Comparison of ENCODE assay signal across 10 cellular contexts in the genomic region with DNA sequence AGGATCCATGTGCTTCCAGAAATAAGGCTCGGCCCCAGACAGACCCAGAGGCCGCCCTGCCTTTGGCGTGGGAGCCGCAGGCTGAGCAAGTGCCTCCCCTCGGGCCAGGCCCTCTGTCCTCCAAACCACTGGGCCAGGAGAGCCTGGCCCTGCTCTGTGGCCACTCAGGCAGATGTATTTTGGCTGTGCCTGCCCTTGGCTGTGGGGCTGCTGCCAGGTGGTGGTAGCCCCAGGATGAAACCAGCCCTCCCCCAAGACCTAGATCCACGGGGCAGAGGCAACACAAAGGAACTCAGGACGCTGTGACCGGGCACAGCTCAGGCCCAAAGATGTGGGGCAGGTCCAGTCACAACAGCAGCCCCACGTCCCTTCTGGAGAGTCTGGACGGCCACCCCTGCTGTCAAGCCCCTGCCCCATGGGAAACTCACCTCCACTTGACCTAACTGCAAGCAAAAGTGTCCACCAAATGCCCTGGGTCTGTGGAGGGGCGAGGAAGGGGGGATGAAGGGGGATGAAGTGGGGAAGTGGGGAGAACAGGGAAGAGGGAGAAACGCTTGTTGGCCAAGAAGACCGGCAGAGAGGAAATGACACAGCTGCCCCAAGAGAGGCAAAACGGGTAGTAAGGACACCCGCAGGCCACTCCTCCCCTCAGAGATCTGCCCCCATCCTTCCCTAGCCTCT. TPM values are rescaled to one million over a fixed set of nuclear protein-coding genes. Genes with fewer than 3 reads are reported as not detected.
DNase-seq lines count a peak whose midpoint lies in the region; ATAC-seq, FAIRE-seq and TF ChIP-seq lines count a peak whose summit lies in the region.
"Had no signal": no experiment of that assay in that cellular context is flagged by ENCODE, and none has a peak within 500 bp of the region (broad histone marks: within the 10 kb centered on the region; RNA-seq: fewer than 3 reads in every experiment).

No MANE protein-coding gene starts in this region.

- POLR2A ChIA-PET in K562 (lab: Yijun Ruan, JAX) = interaction anchor here (0.5 to 0.7 kb wide), 3 partner anchors 8 to 574 kb away, joined by 3 read pairs; no protein-coding TSS in a partner anchor

- peaks cover 6% of the 10 kb centered on the region for H3K36me3 Mint-ChIP-seq in activated CD4-positive, alpha-beta T cell treated with anti-CD3 and anti-CD28 coated beads, Interleukin-2, amount 10 ng/mL, durations not matched to agents 24 days and 14 days (ENCODE audit: low read depth)

- H3K27me3 Mint-ChIP-seq in activated CD4-positive, alpha-beta T cell treated with anti-CD3 and anti-CD28 coated beads, Interleukin-2, amount 10 ng/mL, durations not matched to agents 24 days and 14 days = no peaks in the 10 kb centered on the region

- TF ChIP-seq POLR2A in K562 (conservative IDR thresholded peaks at IDR 0.05) = no peak
- no peak for TF ChIP-seq POLR2A in prostate gland (IDR thresholded peaks at IDR 0.05)

- no peaks in the 10 kb centered on the region; the same call in 1 of the 2 replicates for H3K4me1 ChIP-seq in HUES64 (ENCODE audit: insufficient read depth, low read length)
- H3K4me1 ChIP-seq in K562 (replicated peaks in 1 of 2; ENCODE audit: control insufficient read depth in 2 of 2, insufficient read depth in 2 of 2, low read length in 2 of 2) = peaks cover 4 to 17% of the 10 kb centered on the region in 2 experiments; a peak in 3 of 5 replicates
- peaks cover 8% of the 10 kb centered on the region for H3K4me1 ChIP-seq in mesodermal cell (ENCODE audit: control insufficient read depth, insufficient read depth, low read length, poor library complexity, severe bottlenecking)
- H3K4me1 ChIP-seq in prostate gland (replicated peaks) = no peaks in the 10 kb centered on the region

- no TSS peak for BruUV-seq in K562 (replicated peaks; lab: Mats Ljungman, UMichigan)

- peak; percentile 53; the same call in 2 of the 3 replicates for ATAC-seq in K562

- H3K27ac ChIP-seq in HUES64 (ENCODE audit: low read depth, low read length) (peak overlapping the region; percentile 1; the same call in 1 of the 2 replicates), K562 (ENCODE audit: extremely low read depth, low read depth, low read length) (peak overlapping the region; percentile 32; the same call in 1 of the 3 replicates), mesodermal cell (ENCODE audit: low read depth, low read length, severe bottlenecking) (peak overlapping the region; percentile 5), prostate gland (no peak overlapping the region)

- H2AFZ ChIP-seq in K562 (ENCODE audit: low read depth, low read length) = no peak overlapping the region

- intact Hi-C loops in activated CD4-positive, alpha-beta T cell treated with anti-CD3 and anti-CD28 coated beads, Interleukin-2, amount 10 ng/mL, durations not matched to agents 24 days and 14 days (cut with micrococcal nuclease) = no loop called here
- intact Hi-C loops in K562 (cut with micrococcal nuclease) = no loop called here
- intact Hi-C loops in prostate gland (cut with DNase I) = loop anchor here (10.0 kb wide), 1 partner anchor 193 kb away; no protein-coding TSS in a partner anchor

- TF ChIP-seq RAD21 in K562 (CRISPR knock-in tag; conservative IDR thresholded peaks at IDR 0.05 in 1 of 2, IDR thresholded peaks at IDR 0.05 in 1 of 2) = no peak

- in situ Hi-C loops in K562 (cut with MboI) = no loop called here

- H3K27ac Mint-ChIP-seq in activated CD4-positive, alpha-beta T cell treated with anti-CD3 and anti-CD28 coated beads, Interleukin-2, amount 10 ng/mL, durations not matched to agents 24 days and 14 days = peak overlapping the region; percentile 72

- no peak for TF ChIP-seq CTCF in K562 (IDR thresholded peaks at IDR 0.05 in 2 of 3, conservative IDR thresholded peaks at IDR 0.05 in 1 of 3; ENCODE audit: insufficient read depth in 2 of 3, low read depth in 1 of 3, low read length in 3 of 3)
- TF ChIP-seq CTCF in prostate gland (IDR thresholded peaks at IDR 0.05) = no peak

- no peak for DNase-seq in activated CD4-positive, alpha-beta T cell treated with anti-CD3 and anti-CD28 coated beads, Interleukin-2, amount 10 ng/mL, durations not matched to agents 24 days and 14 days
- DNase-seq in activated CD4-positive, alpha-beta T cell treated with anti-CD3 and anti-CD28 coated beads, Interleukin-2, amount 50 U/mL, for 4 hours = no peak
- peak in 1 of 4 experiments; percentile 5 for DNase-seq in K562 (ENCODE audit: extremely low read depth in 1 of 4, low spot score in 3 of 4)
- DNase-seq in prostate gland (ENCODE audit: low spot score) = no peak
- no peak for DNase-seq in stimulated activated CD4-positive, alpha-beta T cell treated with anti-CD3 and anti-CD28 coated beads, Interleukin-4, amount 100 ng/mL, for 24 hours
- DNase-seq in NCI-H1105 treated with DMSO at 0.1 percent for 48 hours (lab: John Stamatoyannopoulos, UW) = no peak

- H3K9me1 ChIP-seq in K562 (ENCODE audit: control insufficient read depth, insufficient read depth, low read length) = no peaks in the 10 kb centered on the region

- H3K9me3 Mint-ChIP-seq in activated CD4-positive, alpha-beta T cell treated with anti-CD3 and anti-CD28 coated beads, Interleukin-2, amount 10 ng/mL, durations not matched to agents 24 days and 14 days = no peaks in the 10 kb centered on the region
- H3K9me3 Mint-ChIP-seq: neural crest cell had no signal

- H3K79me2 ChIP-seq in K562 (ENCODE audit: control insufficient read depth, insufficient read depth, low read length) = peaks cover 8% of the 10 kb centered on the region

- 90% methylated on average over 15 of the region's 15 CpGs for WGBS in HUES64
- WGBS in K562 (ENCODE audit: insufficient coverage, low coverage, missing lambda C conversion rate) = 30% methylated on average over 2 of the region's 15 CpGs
- 91 to 96% methylated on average over 12 to 13 of the region's 15 CpGs for WGBS in mesodermal cell (ENCODE audit: insufficient coverage in 2 of 2), 2 experiments
- WGBS in prostate gland = 70% methylated on average over 15 of the region's 15 CpGs

- CTCF ChIA-PET in K562 (lab: Yijun Ruan, JAX; ENCODE audit: low intra/inter-chr PET ratio) = no interaction called here

- H3K9ac ChIP-seq in HUES64 (ENCODE audit: low read depth, low read length) (no peak overlapping the region), K562 (ENCODE audit: insufficient read depth in 1 of 2, low read depth in 2 of 2, low read length in 2 of 2) (peak overlapping the region in 1 of 2 experiments; percentile 81; a peak in 2 of 4 replicates)

- H3K27me3 ChIP-seq in HUES64 (ENCODE audit: insufficient read depth, low read length) = no peaks in the 10 kb centered on the region
- H3K27me3 ChIP-seq in K562 (ENCODE audit: control insufficient read depth in 2 of 2, insufficient read depth in 2 of 2, low read length in 2 of 2) = no peaks in the 10 kb centered on the region
- H3K27me3 ChIP-seq in prostate gland (replicated peaks; ENCODE audit: insufficient read depth) = no peaks in the 10 kb centered on the region

- H3K4me1 Mint-ChIP-seq in activated CD4-positive, alpha-beta T cell treated with anti-CD3 and anti-CD28 coated beads, Interleukin-2, amount 10 ng/mL, durations not matched to agents 24 days and 14 days = peaks cover 30% of the 10 kb centered on the region

- no peak for TF ChIP-seq EP300 in K562 (IDR thresholded peaks at IDR 0.05; ENCODE audit: low read length)

- H3K9me3 ChIP-seq in HUES64 (ENCODE audit: insufficient read depth, low read depth, low read length) (no peaks in the 10 kb centered on the region), K562 (replicated peaks; ENCODE audit: control insufficient read depth, insufficient read depth, low read depth, low read length) (no peaks in the 10 kb centered on the region), mesodermal cell (ENCODE audit: control insufficient read depth, low read length) (no peaks in the 10 kb centered on the region), prostate gland (no peaks in the 10 kb centered on the region)

- no peak for FAIRE-seq in K562 (lab: Jason Lieb, UNC)
- FAIRE-seq: TTC549 had no signal

- peak overlapping the region; percentile 40 for H3K4me3 Mint-ChIP-seq in activated CD4-positive, alpha-beta T cell treated with anti-CD3 and anti-CD28 coated beads, Interleukin-2, amount 10 ng/mL, durations not matched to agents 24 days and 14 days
- H3K4me3 Mint-ChIP-seq: neural crest cell had no signal

- H3K4me3 ChIP-seq in HUES64 (ENCODE audit: low read length) (no peak overlapping the region), K562 (no peak overlapping the region), mesodermal cell (ENCODE audit: extremely low read depth, insufficient read depth, low read length, poor library complexity, severe bottlenecking) (no peak overlapping the region), prostate gland (peak overlapping the region in 1 of 2 donors; percentile 3)

- H4K20me1 ChIP-seq in K562 (replicated peaks; ENCODE audit: control insufficient read depth, insufficient read depth, low read length) = no peaks in the 10 kb centered on the region

- H3K36me3 ChIP-seq in HUES64 (ENCODE audit: insufficient read depth, low read length) = peaks cover 7% of the 10 kb centered on the region; the same call in 1 of the 2 replicates
- H3K36me3 ChIP-seq in K562 (ENCODE audit: control insufficient read depth, insufficient read depth, low read length) = no peaks in the 10 kb centered on the region
- peaks cover 9% of the 10 kb centered on the region for H3K36me3 ChIP-seq in mesodermal cell (ENCODE audit: control insufficient read depth, insufficient read depth, low read length)
- H3K36me3 ChIP-seq in prostate gland = no peaks in the 10 kb centered on the region

- H3K4me2 ChIP-seq in K562 (ENCODE audit: insufficient read depth, low read length) = no peak overlapping the region; the same call in 1 of the 2 replicates

RNA-seq across cellular contexts. Expression of a gene that starts 23.9 kb away (rescaled TPM):
- total RNA-seq in activated CD4-positive, alpha-beta T cell treated with anti-CD3 and anti-CD28 coated beads, Interleukin-2, amount 10 ng/mL, durations not matched to agents 24 days and 14 days = 44.9 and 52.1 TPM in 2 replicates
- 26.4 TPM for polyA plus RNA-seq in HUES64 (2013, experiment 1 of 2)
- polyA plus RNA-seq in HUES64 (2013, experiment 2 of 2) = 27.4 TPM
- 37.5 and 84.0 TPM in 2 replicates for total RNA-seq in K562 (2011; cell fraction: chromatin; rRNA removed; ENCODE audit: low replicate concordance)
- total RNA-seq in K562 (2011; cell fraction: nucleolus; rRNA removed) = 62.2 and 72.4 TPM in 2 replicates
- total RNA-seq in K562 (2011; cell fraction: nucleoplasm; rRNA removed) = 47.8 and 52.1 TPM in 2 replicates
- 33.3 and 47.1 TPM in 2 replicates for total RNA-seq in K562 (2014; rRNA removed)
- total RNA-seq in K562 (2014; rRNA removed; fragmentation: Illumina TruSeq; extraction: Trizol) = 20.2 and 24.5 TPM in 2 replicates
- 27.4 and 28.1 TPM in 2 replicates for total RNA-seq in K562 (2015; rRNA removed; fragmentation: Illumina TruSeq; extraction: Trizol)
- 56.8 and 63.1 TPM in 2 replicates for total RNA-seq in K562 (2021)
- 29.1 and 44.3 TPM in 2 replicates for polyA plus RNA-seq in K562 (2011; rRNA removed)
- 48.2 and 59.1 TPM in 2 replicates for polyA plus RNA-seq in K562 (2011; cell fraction: cytosol; rRNA removed)
- polyA plus RNA-seq in K562 (2011; cell fraction: nucleus; rRNA removed) = 112 and 122 TPM in 2 replicates
- polyA plus RNA-seq in K562 (2012) = 31.9 and 36.1 TPM in 2 replicates
- polyA plus RNA-seq in K562 (2014; fragmentation: Illumina TruSeq; extraction: Trizol) = 42.6 and 48.5 TPM in 2 replicates
- 10 to 100 TPM; 44.4 to 65.9 TPM for polyA plus RNA-seq in K562 (2014; fragmentation: Nextera tagmentation; extraction: Ambion mirVana)
- 36.6 and 44.9 TPM in 2 replicates for polyA plus RNA-seq in K562 (2014; rRNA removed)
- polyA minus RNA-seq in K562 (2011; rRNA and poly(A)+ RNA removed) = 14.8 and 17.3 TPM in 2 replicates
- polyA minus RNA-seq in K562 (2011; cell fraction: cytosol; rRNA and poly(A)+ RNA removed) = 17.0 and 18.8 TPM in 2 replicates
- polyA minus RNA-seq in K562 (2011; cell fraction: nucleus; rRNA and poly(A)+ RNA removed) = 22.3 and 29.7 TPM in 2 replicates
- polyA plus RNA-seq in mesodermal cell (2013, experiment 1 of 2) = 29.5 TPM
- 25.3 TPM for polyA plus RNA-seq in mesodermal cell (2013, experiment 2 of 2)
- 10 to 100 TPM; 35.1 to 91.2 TPM for total RNA-seq in prostate gland

Comparison
In these comparisons a context has a peak if more than half of its experiments do, and no peak if none do; other contexts are left out.
1. H3K27ac ChIP-seq: peak in HUES64 (single experiment), K562 (single experiment) and mesodermal cell (single experiment); none in prostate gland (0 of 2).